20 cellular contexts compared by ENCODE assay signal in the genomic region with DNA sequence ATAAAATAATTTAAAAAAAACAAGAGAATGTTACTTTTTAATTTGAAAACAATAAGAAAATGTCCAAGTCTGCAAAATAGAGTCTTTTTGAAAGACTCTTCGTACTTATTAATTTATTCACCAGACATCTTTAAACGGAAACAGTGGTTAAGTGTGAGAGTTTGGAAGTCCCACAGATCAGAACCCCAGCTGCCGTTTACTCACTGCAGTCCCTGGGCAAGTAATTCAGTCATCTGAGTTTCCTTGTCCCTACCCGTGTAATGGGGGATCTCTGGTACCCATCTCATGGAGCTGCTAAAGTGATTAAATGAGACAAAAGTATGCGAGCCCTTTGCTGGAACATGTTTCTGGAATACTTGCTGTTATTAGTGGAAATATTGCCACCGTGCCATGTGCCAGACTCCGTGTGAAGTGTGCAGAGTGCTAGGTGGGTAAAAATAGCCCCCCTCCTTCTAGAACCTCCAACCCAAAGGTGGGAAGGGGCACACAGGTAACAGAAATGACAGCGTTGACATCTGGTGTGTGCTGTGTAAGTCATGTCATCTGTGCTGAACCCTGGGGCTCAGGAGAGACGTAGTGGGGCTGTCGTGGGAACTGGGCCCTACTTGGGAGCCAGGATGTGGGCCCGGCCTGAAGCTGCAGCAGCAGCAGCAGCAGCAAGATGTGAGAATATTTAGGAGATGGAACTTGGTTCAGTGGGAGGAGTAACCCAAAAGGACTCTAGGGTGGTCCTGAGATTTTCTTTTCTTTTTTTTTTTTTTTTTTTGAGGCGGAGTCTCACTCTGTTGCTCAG.
A peak's percentile ranks its signal among the peaks of the same experiment; 100 is the strongest.
DNase-seq lines count a peak whose midpoint lies in the region; ATAC-seq, FAIRE-seq and TF ChIP-seq lines count a peak whose summit lies in the region.
"Had no signal": no experiment of that assay in that cellular context is flagged by ENCODE, and none has a peak within 500 bp of the region (broad histone marks: within the 10 kb centered on the region; RNA-seq: fewer than 3 reads in every experiment).

No MANE protein-coding gene starts in this region.

- ATAC-seq in IMR-90 (ENCODE audit: low read depth) (no peak), aorta (ENCODE audit: low FRiP score) (no peak)
- ATAC-seq in central memory CD8-positive, alpha-beta T cell (replicated peaks; ENCODE audit: extremely low read depth, poor library complexity, severe bottlenecking): no peak
- ATAC-seq: PC-3 had no signal

- peak overlapping the region; percentile 27; the same call in 1 of the 2 replicates for H2AK5ac ChIP-seq in IMR-90 (ENCODE audit: low read depth, low read length)

- POLR2A ChIA-PET in IMR-90 (lab: Charles Lee; ENCODE audit: unreplicated experiment): no interaction called here

- H3K4me3 Mint-ChIP-seq in central memory CD8-positive, alpha-beta T cell: no peak overlapping the region
- H3K4me3 Mint-ChIP-seq: activated CD4-positive, alpha-beta memory T cell treated with anti-CD3 and anti-CD28 coated beads, Interleukin-2, amount 10 ng/mL, durations not matched to agents 7 days and 5 days; activated T-helper 1 cell treated with anti-CD3 and anti-CD28 coated beads, Interleukin-12 subunit alpha, Interleukin-12 subunit beta, Interleukin-2, Interleukin-4 antibody, amounts not matched to agents 30 ng/mL and 10 ng/mL and 1 ng/mL, durations not matched to agents 14 hours and 24 hours and 36 hours; endodermal cell had no signal

- no peak overlapping the region for H3K56ac ChIP-seq in IMR-90 (ENCODE audit: extremely low read depth, insufficient read depth, low read length)

- 88% methylated on average over 1 of the region's 12 CpGs; no CpG with 5 or more reads in 1 of the 2 experiments for WGBS in IMR-90 (ENCODE audit: extremely low coverage in 2 of 2, insufficient read length in 1 of 2), 2 experiments
- WGBS in sigmoid colon, 2 donors: 85 to 88% methylated on average over 12 of the region's 12 CpGs
- 42 to 59% methylated on average over 11 to 12 of the region's 12 CpGs for WGBS in aorta, 2 donors

- no peak for TF ChIP-seq EP300 in sigmoid colon (IDR thresholded peaks at IDR 0.05)

- H3K18ac ChIP-seq in IMR-90 (ENCODE audit: low read depth, low read length): no peak overlapping the region

- no peak overlapping the region for H2BK20ac ChIP-seq in IMR-90 (ENCODE audit: low read depth, low read length)

- H4K8ac ChIP-seq in IMR-90 (ENCODE audit: low read depth in 2 of 2, low read length in 2 of 2): no peak overlapping the region

- no peak for TF ChIP-seq RAD21 in IMR-90 (IDR thresholded peaks at IDR 0.05; ENCODE audit: low read length)

- FAIRE-seq in GM12891 (lab: Jason Lieb, UNC): no peak
- FAIRE-seq: TTC549 had no signal

- TF ChIP-seq CTCF in IMR-90 (conservative IDR thresholded peaks at IDR 0.05; ENCODE audit: low read depth, low read length) (no peak), sigmoid colon (IDR thresholded peaks at IDR 0.05) (no peak)

- H4K91ac ChIP-seq in IMR-90 (ENCODE audit: insufficient read depth, low read depth, low read length): no peak overlapping the region

- dilution Hi-C loops in IMR-90 (cut with HindIII; ENCODE audit: low sequenced_read_pairs, unreplicated experiment): no loop called here

- BruUV-seq in IMR-90 (replicated peaks; lab: Mats Ljungman, UMichigan): no TSS peak

- H3K36me3 ChIP-seq in IMR-90 (ENCODE audit: control insufficient read depth, insufficient read depth, low read length) (no peaks in the 10 kb centered on the region), sigmoid colon (no peaks in the 10 kb centered on the region), aorta (ENCODE audit: control insufficient read depth in 1 of 2, insufficient read depth in 2 of 2, low read length in 1 of 2) (no peaks in the 10 kb centered on the region)

- no peak overlapping the region for H3K4me2 ChIP-seq in IMR-90 (ENCODE audit: low read depth, low read length)

- no peak overlapping the region for H3K14ac ChIP-seq in IMR-90 (replicated peaks; ENCODE audit: low read depth, low read length)

- DNase-seq in GM12891 (ENCODE audit: insufficient read length, low spot score) (no peak), IMR-90 (no peak), sigmoid colon (no peak), SK-N-DZ (ENCODE audit: low spot score) (no peak), aorta (no peak), putamen (ENCODE audit: low spot score) (no peak)
- no peak for DNase-seq in central memory CD8-positive, alpha-beta T cell (ENCODE audit: low spot score in 2 of 2)
- DNase-seq: activated CD4-positive, alpha-beta memory T cell treated with anti-CD3 and anti-CD28 coated beads, Interleukin-2, amount 10 ng/mL, durations not matched to agents 7 days and 5 days; C1 segment of cervical spinal cord; DMS53; endodermal cell; left colon; NCI-H524; PC-3; stimulated activated CD4-positive, alpha-beta T cell treated with anti-CD3 and anti-CD28 coated beads, Interleukin-4, amount 100 ng/mL, for 4 hours had no signal

- H3K4ac ChIP-seq in IMR-90 (ENCODE audit: low read depth, low read length): no peak overlapping the region

- no peak overlapping the region for H2BK5ac ChIP-seq in IMR-90 (ENCODE audit: low read depth, low read length, poor library complexity, severe bottlenecking)

- in situ Hi-C loops in IMR-90 (cut with MboI; ENCODE audit: low sequenced_read_pairs): no loop called here

- no peaks in the 10 kb centered on the region for H3K27me3 Mint-ChIP-seq in central memory CD8-positive, alpha-beta T cell
- H3K27me3 Mint-ChIP-seq: activated CD4-positive, alpha-beta memory T cell treated with anti-CD3 and anti-CD28 coated beads, Interleukin-2, amount 10 ng/mL, durations not matched to agents 7 days and 5 days had no signal

- no peak overlapping the region for H2AK9ac ChIP-seq in IMR-90 (replicated peaks; ENCODE audit: low read depth, low read length, poor library complexity)

- CTCF ChIA-PET in IMR-90 (lab: Yijun Ruan, JAX): no interaction called here

- peaks cover 3% of the 10 kb centered on the region for H3K36me3 Mint-ChIP-seq in central memory CD8-positive, alpha-beta T cell (ENCODE audit: insufficient read depth)

- H3K79me1 ChIP-seq in IMR-90 (ENCODE audit: low read depth in 1 of 2, low read length in 2 of 2): peaks cover 51 to 82% of the 10 kb centered on the region in 2 experiments

- H3K4me1 Mint-ChIP-seq in central memory CD8-positive, alpha-beta T cell: peaks cover 43% of the 10 kb centered on the region

- no peaks in the 10 kb centered on the region for H3K9me3 ChIP-seq in IMR-90 (ENCODE audit: control insufficient read depth, insufficient read depth, low read length)
- no peaks in the 10 kb centered on the region for H3K9me3 ChIP-seq in sigmoid colon
- no peaks in the 10 kb centered on the region for H3K9me3 ChIP-seq in aorta (ENCODE audit: control insufficient read depth, low read length)
- H3K9me3 ChIP-seq: tibial nerve had no signal

- H3K4me3 ChIP-seq in IMR-90 (ENCODE audit: insufficient read depth, low read depth, low read length): no peak overlapping the region
- H3K4me3 ChIP-seq in sigmoid colon: no peak overlapping the region
- no peak overlapping the region for H3K4me3 ChIP-seq in aorta (ENCODE audit: low read length in 2 of 2)
- H3K4me3 ChIP-seq: SK-N-MC, skin epidermis, tibial nerve had no signal

- TF ChIP-seq POLR2A in GM12891 (IDR thresholded peaks at IDR 0.05; ENCODE audit: low read depth, low read length): no peak
- TF ChIP-seq POLR2A in IMR-90 (IDR thresholded peaks at IDR 0.05; ENCODE audit: low read depth, low read length): no peak
- no peak for TF ChIP-seq POLR2A in sigmoid colon (IDR thresholded peaks at IDR 0.05)

- H2BK15ac ChIP-seq in IMR-90 (ENCODE audit: low read depth, low read length): no peak overlapping the region

- peak overlapping the region; percentile 53 for H3K27ac Mint-ChIP-seq in central memory CD8-positive, alpha-beta T cell (ENCODE audit: low read depth)
- H3K27ac Mint-ChIP-seq: activated CD4-positive, alpha-beta memory T cell treated with anti-CD3 and anti-CD28 coated beads, Interleukin-2, amount 10 ng/mL, durations not matched to agents 7 days and 5 days; activated T-helper 1 cell treated with anti-CD3 and anti-CD28 coated beads, Interleukin-12 subunit alpha, Interleukin-12 subunit beta, Interleukin-2, Interleukin-4 antibody, amounts not matched to agents 30 ng/mL and 10 ng/mL and 1 ng/mL, durations not matched to agents 14 hours and 24 hours and 36 hours had no signal

- H3K9me3 Mint-ChIP-seq in central memory CD8-positive, alpha-beta T cell: no peaks in the 10 kb centered on the region
- H3K9me3 Mint-ChIP-seq: activated CD4-positive, alpha-beta memory T cell treated with anti-CD3 and anti-CD28 coated beads, Interleukin-2, amount 10 ng/mL, durations not matched to agents 7 days and 5 days; activated T-helper 1 cell treated with anti-CD3 and anti-CD28 coated beads, Interleukin-12 subunit alpha, Interleukin-12 subunit beta, Interleukin-2, Interleukin-4 antibody, amounts not matched to agents 30 ng/mL and 10 ng/mL and 1 ng/mL, durations not matched to agents 14 hours and 24 hours and 36 hours; endodermal cell had no signal

- no peak overlapping the region for H2BK120ac ChIP-seq in IMR-90 (ENCODE audit: low read depth, low read length)

- no peak overlapping the region for H4K5ac ChIP-seq in IMR-90 (ENCODE audit: low read depth, low read length)

- H3K9ac ChIP-seq in IMR-90 (ENCODE audit: low read depth, low read length): no peak overlapping the region

- no peak overlapping the region for H2AFZ ChIP-seq in IMR-90 (replicated peaks; ENCODE audit: low read length, poor library complexity)

- H3K27ac ChIP-seq in IMR-90 (ENCODE audit: insufficient read depth, low read length) (no peak overlapping the region), sigmoid colon (peak overlapping the region in 3 of 4 donors; percentile 58 to 93 (median 71)), aorta (ENCODE audit: low read depth in 1 of 2, low read length in 2 of 2) (no peak overlapping the region)
- H3K27ac ChIP-seq: SK-N-MC, skin epidermis, tibial nerve had no signal

- H3K27me3 ChIP-seq in IMR-90 (ENCODE audit: control insufficient read depth, insufficient read depth, low read length) (no peaks in the 10 kb centered on the region), sigmoid colon (no peaks in the 10 kb centered on the region), aorta (ENCODE audit: control insufficient read depth in 1 of 2, insufficient read depth in 2 of 2, low read length in 1 of 2) (no peaks in the 10 kb centered on the region)
- H3K27me3 ChIP-seq: tibial nerve had no signal

- no peak overlapping the region for H3K23ac ChIP-seq in IMR-90 (ENCODE audit: low read depth, low read length)

- intact Hi-C loops in IMR-90 (cut with micrococcal nuclease) (loop anchor here (10.0 kb wide), 1 partner anchor 273 kb away; no protein-coding TSS in a partner anchor), sigmoid colon (cut with DNase I) (no loop called here), aorta (cut with DNase I) (no loop called here)

- H3K4me1 ChIP-seq in IMR-90 (ENCODE audit: control insufficient read depth, insufficient read depth, low read length): peaks cover 17% of the 10 kb centered on the region
- peaks cover 0 to 85% (median 72%) of the 10 kb centered on the region in 4 donors for H3K4me1 ChIP-seq in sigmoid colon
- peaks cover 0 to under 1% of the 10 kb centered on the region in 2 donors for H3K4me1 ChIP-seq in aorta (ENCODE audit: control insufficient read depth in 1 of 2, insufficient read depth in 2 of 2, low read length in 2 of 2)

- H4K20me1 ChIP-seq in IMR-90 (ENCODE audit: insufficient read depth, low read length): peaks cover 10% of the 10 kb centered on the region

- peaks cover 17% of the 10 kb centered on the region for H3K9me1 ChIP-seq in IMR-90 (ENCODE audit: insufficient read depth, low read length)

Comparison
In these comparisons a context has a peak if more than half of its experiments do, and no peak if none do; other contexts are left out.
1. H3K27ac ChIP-seq: peak in sigmoid colon (3 of 4); none in IMR-90 (single experiment) and aorta (0 of 2).